In genomic region chrX:155216179-155216939, GRCh38 we compare ENCODE assay signal across 8 cellular contexts. TPM values are rescaled to one million over a fixed set of nuclear protein-coding genes. Genes with fewer than 3 reads are reported as not detected.
DNase-seq lines count a peak whose midpoint lies in the region; ATAC-seq and TF ChIP-seq lines count a peak whose summit lies in the region.

Gene VBP1, plus strand, starts transcription at chrX:155216460. Its CDS starts 23 bp downstream, at chrX:155216483.

- peak; percentile 67 for TF ChIP-seq CTCF in AG04449 (IDR thresholded peaks at IDR 0.05; ENCODE audit: insufficient read depth, low read length, missing control alignments)
- peak; percentile 66 for TF ChIP-seq CTCF in VCaP (conservative IDR thresholded peaks at IDR 0.05)
- peak in 1 of 3 donors; percentile 13 for TF ChIP-seq CTCF in breast epithelium (IDR thresholded peaks at IDR 0.05)

- H3K9ac ChIP-seq in skeletal muscle tissue (ENCODE audit: low read depth in 1 of 3, low read length in 3 of 3): peak within 1 kb of the TSS; percentile 83 to 91 (median 87)

- H3K4me3 ChIP-seq in AG04449 (ENCODE audit: low read depth, low read length): peak within 1 kb of the TSS; percentile 89
- H3K4me3 ChIP-seq in breast epithelium: peak within 1 kb of the TSS; percentile 67 to 88 (median 74)
- peak within 1 kb of the TSS; percentile 77 for H3K4me3 ChIP-seq in iPS-18c (ENCODE audit: insufficient read depth, low read depth, low read length)
- H3K4me3 ChIP-seq in skeletal muscle tissue (ENCODE audit: low read length in 3 of 3): peak within 1 kb of the TSS; percentile 88 to 91 (median 90)

- DNase-seq in AG04449 (ENCODE audit: low read depth, low spot score) (peak; percentile 84), NCI-H2196 (lab: John Stamatoyannopoulos, UW; ENCODE audit: unreplicated experiment) (peak; percentile 82), breast epithelium (ENCODE audit: low spot score in 2 of 2) (peak; percentile 84 to 92)

- intact Hi-C loops in breast epithelium (cut with DNase I; ENCODE audit: low total_unique reads): loop anchor here (5.0 kb wide), 1 partner anchor 91 kb away; no protein-coding TSS in a partner anchor

- H3K36me3 ChIP-seq in breast epithelium: no peaks in the 10 kb centered on the region
- H3K36me3 ChIP-seq in skeletal muscle tissue (ENCODE audit: control insufficient read depth in 3 of 3, insufficient read depth in 3 of 3, low read length in 3 of 3): peaks cover 0 to 2% (median 0%) of the 10 kb centered on the region in 3 donors

- no peaks in the 10 kb centered on the region for H3K9me3 ChIP-seq in breast epithelium
- H3K9me3 ChIP-seq in iPS-18c (ENCODE audit: control insufficient read depth, insufficient read depth, low read length): no peaks in the 10 kb centered on the region
- no peaks in the 10 kb centered on the region for H3K9me3 ChIP-seq in skeletal muscle tissue (ENCODE audit: control insufficient read depth in 3 of 3, low read length in 3 of 3)

- H3K27me3 ChIP-seq in breast epithelium: no peaks in the 10 kb centered on the region
- H3K27me3 ChIP-seq in skeletal muscle tissue (ENCODE audit: control insufficient read depth in 3 of 3, insufficient read depth in 3 of 3, low read length in 3 of 3): no peaks in the 10 kb centered on the region

- CTCF ChIA-PET in AG04449 (lab: Yijun Ruan, JAX): interaction anchor here (0.8 to 2.2 kb wide), 9 partner anchors 8 to 298 kb away, joined by 3 to 8 read pairs (median 6); no protein-coding TSS in a partner anchor

- ATAC-seq in GM18870 (IDR thresholded peaks at IDR 0.05; ENCODE audit: unreplicated experiment) (peak; percentile 91), HG03135 (IDR thresholded peaks at IDR 0.05; ENCODE audit: unreplicated experiment) (peak; percentile 98)

- POLR2A ChIA-PET in AG04449 (lab: Yijun Ruan, JAX): interaction anchor here (0.9 kb wide), 1 partner anchor 189 kb away, joined by 3 read pairs; the partner anchor contains the start of gene FUNDC2

- H3K27ac ChIP-seq in VCaP (peak within 1 kb of the TSS; percentile 89), breast epithelium (peak within 1 kb of the TSS; percentile 87 to 96), skeletal muscle tissue (ENCODE audit: low read depth, low read length) (peak within 1 kb of the TSS; percentile 92)

- no peaks in the 10 kb centered on the region for H3K4me1 ChIP-seq in breast epithelium
- H3K4me1 ChIP-seq in skeletal muscle tissue (ENCODE audit: control insufficient read depth in 3 of 3, insufficient read depth in 3 of 3, low read length in 3 of 3): peaks cover 9 to 13% (median 13%) of the 10 kb centered on the region in 3 donors

- no peak for TF ChIP-seq POLR2A in breast epithelium (IDR thresholded peaks at IDR 0.05)

RNA-seq across cellular contexts. Expression of gene VBP1, which starts in this region (rescaled TPM):
- total RNA-seq in breast epithelium: 10 to 100 TPM; 29.1 to 30.7 (median 29.8) TPM
- total RNA-seq in skeletal muscle tissue: 47.0 TPM

Comparison
In these comparisons a context has a peak if more than half of its experiments do, and no peak if none do; other contexts are left out.
1. Peak in every context shown above with its lines: DNase-seq, ATAC-seq, H3K4me3 ChIP-seq and H3K27ac ChIP-seq.